Comparison of ENCODE assay signal across 10 cellular contexts in genomic region chr7:75056476-75056875, GRCh38. TPM values are rescaled to one million over a fixed set of nuclear protein-coding genes. Genes with fewer than 3 reads are reported as not detected.
DNase-seq lines count a peak whose midpoint lies in the region; ATAC-seq and TF ChIP-seq lines count a peak whose summit lies in the region.
"Had no signal": no experiment of that assay in that cellular context is flagged by ENCODE, and none has a peak within 500 bp of the region (broad histone marks: within the 10 kb centered on the region; RNA-seq: fewer than 3 reads in every experiment).

No MANE protein-coding gene starts in this region.

- H4K20me1 ChIP-seq in H9 (ENCODE audit: control insufficient read depth, insufficient read depth, insufficient read length): no peaks in the 10 kb centered on the region

- TF ChIP-seq CTCF in HFF-Myc (IDR thresholded peaks at IDR 0.05; ENCODE audit: low read depth, low read length, missing control alignments) (no peak), brain (conservative IDR thresholded peaks at IDR 0.05) (no peak), H9 (conservative IDR thresholded peaks at IDR 0.05) (no peak), GM13977 (IDR thresholded peaks at IDR 0.05; ENCODE audit: extremely low read depth, insufficient read depth, missing control alignments) (no peak)

- no peak overlapping the region for H3K18ac ChIP-seq in H9 (ENCODE audit: insufficient read length, low read depth, low read length)

- H3K79me1 ChIP-seq in H9 (ENCODE audit: insufficient read depth, low read depth, low read length, poor library complexity, severe bottlenecking): no peaks in the 10 kb centered on the region

- H3K14ac ChIP-seq in H9 (ENCODE audit: insufficient read depth, low read length): no peak overlapping the region

- in situ Hi-C loops in GM13977 (cut with MboI; ENCODE audit: low pct_unique_long_range_greater_than_20kb, low sequenced_read_pairs, unreplicated experiment): loop anchor here (25.0 kb wide), 1 partner anchor 481 kb away; no protein-coding TSS in a partner anchor

- H3K23me2 ChIP-seq in H9 (ENCODE audit: insufficient read length, low read depth, low read length, poor library complexity, severe bottlenecking): no peaks in the 10 kb centered on the region

- no peaks in the 10 kb centered on the region for H3K4me1 ChIP-seq in H9 (ENCODE audit: insufficient read depth, low read length)

- H4K8ac ChIP-seq in H9 (replicated peaks; ENCODE audit: insufficient read length, low read depth, low read length): no peak overlapping the region

- no CpG with 5 or more reads among the region's 5 CpGs for WGBS in H9 (ENCODE audit: extremely low coverage, insufficient read length, low lambda C conversion rate)

- no peak overlapping the region for H2AFZ ChIP-seq in H9 (ENCODE audit: low read length)

- H3K23ac ChIP-seq in H9 (ENCODE audit: insufficient read length, low read depth, low read length): no peak overlapping the region

- no peaks in the 10 kb centered on the region for H3K79me2 ChIP-seq in H9 (ENCODE audit: insufficient read depth, low read length)

- H3K27ac Mint-ChIP-seq in brain (peak overlapping the region in 4 of 5 experiments; percentile 47 to 85 (median 68)), H9 (peak overlapping the region in 1 of 3 experiments; percentile 44; a peak in 1 of 7 replicates)

- H3K9ac ChIP-seq in H9 (ENCODE audit: extremely low read depth, insufficient read length, low read length): no peak overlapping the region

- H3K4me3 ChIP-seq in HFF-Myc (replicated peaks; ENCODE audit: low read depth, low read length): no peak overlapping the region

- no peak overlapping the region for H3K56ac ChIP-seq in H9 (ENCODE audit: insufficient read length, low read depth, low read length)

- no peak overlapping the region for H2BK20ac ChIP-seq in H9 (ENCODE audit: low read depth, low read length, poor library complexity, severe bottlenecking)

- H3K4ac ChIP-seq in H9 (ENCODE audit: low read depth, low read length): no peak overlapping the region

- H4K5ac ChIP-seq in H9 (ENCODE audit: insufficient read length, low read depth, low read length): no peak overlapping the region

- H4K91ac ChIP-seq in H9 (ENCODE audit: insufficient read length, low read depth, low read length): no peak overlapping the region

- H3K9me3 ChIP-seq in H9 (ENCODE audit: control insufficient read depth, low read depth, low read length): no peaks in the 10 kb centered on the region

- ATAC-seq in GM18873 (IDR thresholded peaks at IDR 0.05; ENCODE audit: low FRiP score, unreplicated experiment): no peak

- H2BK12ac ChIP-seq in H9 (ENCODE audit: insufficient read length, low read depth, low read length): no peak overlapping the region

- DNase-seq in HFF-Myc (ENCODE audit: extremely low read depth, low read depth): peak; percentile 44
- DNase-seq in stromal cell of bone marrow (ENCODE audit: low read depth): peak; percentile 78
- DNase-seq in H9: no peak
- DNase-seq in Kasumi-1 (lab: John Stamatoyannopoulos, UW): no peak
- no peak for DNase-seq in GM13977 (ENCODE audit: low spot score)
- DNase-seq: NCI-H1105, T1000 had no signal

- H3K4me1 Mint-ChIP-seq in brain: no peaks in the 10 kb centered on the region
- H3K4me1 Mint-ChIP-seq in H9: no peaks in the 10 kb centered on the region

- no peak overlapping the region for H3T11ph ChIP-seq in H9 (ENCODE audit: low read length)

- H2BK120ac ChIP-seq in H9 (ENCODE audit: low read depth, low read length, poor library complexity, severe bottlenecking): no peak overlapping the region

- peaks cover 89% of the 10 kb centered on the region for H3K36me3 Mint-ChIP-seq in brain
- H3K36me3 Mint-ChIP-seq in H9 (ENCODE audit: insufficient read depth in 1 of 3, low read depth in 3 of 3): peaks cover 42 to 93% (median 89%) of the 10 kb centered on the region in 3 experiments; a peak in 6 of 7 replicates

- H3K27me3 ChIP-seq in layer of hippocampus (ENCODE audit: control insufficient read depth, insufficient read depth, low read length) (no peaks in the 10 kb centered on the region), H9 (ENCODE audit: insufficient read depth, low read length) (no peaks in the 10 kb centered on the region)

- no peak overlapping the region for H2BK5ac ChIP-seq in H9 (ENCODE audit: insufficient read length, low read length)

- H3K4me2 ChIP-seq in H9 (ENCODE audit: insufficient read depth, insufficient read length, low read length): no peak overlapping the region

- peak overlapping the region; percentile 8 for H3K27ac ChIP-seq in layer of hippocampus (ENCODE audit: low read depth, low read length)
- no peak overlapping the region for H3K27ac ChIP-seq in H9 (ENCODE audit: insufficient read length, low read depth, low read length)

- no peak overlapping the region for H2BK15ac ChIP-seq in H9 (ENCODE audit: low read depth, low read length)

- peak overlapping the region in 1 of 5 experiments; percentile 54 for H3K4me3 Mint-ChIP-seq in brain
- no peak overlapping the region for H3K4me3 Mint-ChIP-seq in H9

- H3K27me3 Mint-ChIP-seq in brain: no peaks in the 10 kb centered on the region
- no peaks in the 10 kb centered on the region for H3K27me3 Mint-ChIP-seq in H9 (ENCODE audit: low read depth)

- no peaks in the 10 kb centered on the region for H3K9me3 Mint-ChIP-seq in brain
- H3K9me3 Mint-ChIP-seq in H9: no peaks in the 10 kb centered on the region

- H2AK5ac ChIP-seq in H9 (ENCODE audit: insufficient read length, low read length): no peak overlapping the region

RNA-seq across cellular contexts. Expression of gene RCC1L, which starts 17.1 kb away (rescaled TPM):
- 37.3 TPM for polyA plus RNA-seq in brain (ENCODE audit: insufficient read depth, low read depth, low replicate concordance)
- 54.1 and 56.0 TPM in 2 replicates for total RNA-seq in H9 (2021)

RNA-seq across cellular contexts. Expression of gene GTF2IRD2B, which starts 35.9 kb away (rescaled TPM):
- 14.4 TPM for polyA plus RNA-seq in brain (ENCODE audit: insufficient read depth, low read depth, low replicate concordance)
- 13.7 and 15.4 TPM in 2 replicates for total RNA-seq in H9 (2021)

Comparison
In these comparisons a context has a peak if more than half of its experiments do, and no peak if none do; other contexts are left out.
1. DNase-seq: peak in HFF-Myc (single experiment) and stromal cell of bone marrow (single experiment); none in H9 (single experiment), Kasumi-1 (0 of 2) and GM13977 (single experiment).